Comparison of ENCODE assay signal across 21 cellular contexts in the genomic region with DNA sequence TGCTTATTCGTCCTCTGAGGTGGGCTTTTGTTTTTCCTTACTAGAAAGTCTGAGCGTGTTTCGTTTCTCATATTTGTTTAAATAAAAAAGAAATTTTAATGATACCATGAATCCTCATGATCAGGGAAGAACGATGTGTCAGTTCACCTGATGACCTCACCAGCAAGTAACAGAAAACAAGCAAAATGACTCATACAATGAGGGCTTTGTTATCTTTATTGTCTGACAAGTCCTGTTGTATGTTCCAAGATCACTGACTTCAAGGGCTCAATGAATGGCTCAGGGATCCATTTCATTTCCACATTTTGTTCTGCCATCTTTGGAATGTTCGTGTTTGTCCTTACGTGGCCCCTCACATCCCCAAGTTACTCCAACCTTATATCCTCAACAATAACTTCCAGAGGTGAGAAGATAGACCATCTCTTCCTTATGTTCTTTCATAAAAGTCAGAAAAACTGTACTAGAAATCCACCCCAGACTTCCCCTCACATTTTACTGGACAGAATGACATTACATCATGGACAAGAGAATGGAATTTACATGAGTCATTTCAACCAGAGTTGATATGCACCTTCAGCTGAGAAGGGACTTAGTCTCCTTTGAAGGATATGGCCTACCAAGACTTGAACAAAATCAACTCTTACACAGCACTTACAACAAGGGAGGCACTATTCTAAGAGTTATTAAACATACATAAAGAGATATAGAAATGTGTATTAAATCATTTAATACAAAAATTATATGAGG.
DNase-seq lines count a peak whose midpoint lies in the region; ATAC-seq and TF ChIP-seq lines count a peak whose summit lies in the region.
"Had no signal": no experiment of that assay in that cellular context is flagged by ENCODE, and none has a peak within 500 bp of the region (broad histone marks: within the 10 kb centered on the region; RNA-seq: fewer than 3 reads in every experiment).

No MANE protein-coding gene starts in this region.

- H3K9ac ChIP-seq in mammary epithelial cell (ENCODE audit: insufficient read depth, low read length): no peak overlapping the region

- no peaks in the 10 kb centered on the region for H3K9me3 Mint-ChIP-seq in glutamatergic neuron (ENCODE audit: unreplicated experiment)
- H3K9me3 Mint-ChIP-seq: activated T-helper 2 cell treated with anti-CD3 and anti-CD28 coated beads, Interferon-gamma antibody, Interleukin-2, Interleukin-4, amounts not matched to agents 10 μg/mL and 5 μg/mL and 100 μg/mL, durations not matched to agents 14 hours and 24 hours and 36 hours had no signal

- DNase-seq in Caki2 (ENCODE audit: low read depth): peak; percentile 33
- peak; percentile 20 for DNase-seq in LHCN-M2 (ENCODE audit: low read depth)
- DNase-seq in mammary epithelial cell: peak; percentile 80
- peak; percentile 36 for DNase-seq in kidney glomerular epithelial cell (lab: John Stamatoyannopoulos, UW)
- DNase-seq in Right ventricle myocardium superior: no peak
- no peak for DNase-seq in glutamatergic neuron
- no peak for DNase-seq in upper lobe of right lung
- DNase-seq: activated CD4-positive, CD25-positive, alpha-beta regulatory T cell; cortex of kidney; erythroblast; hippocampal formation; left ventricle myocardium superior; MG63; NCI-H2029 treated with DMSO at 0.1 percent for 48 hours; NCI-H774; spleen; stimulated activated naive B cell treated with anti-CD40 and anti-IgM and Interleukin-4, amounts not matched to agents 10 μg/mL and 1 μg/mL and 100 μg/mL, for 72 hours; T-helper 17 cell had no signal

- 44% methylated on average over 6 of the region's 6 CpGs for WGBS in mammary epithelial cell (ENCODE audit: low coverage, missing lambda C conversion rate)

- H3K4me1 ChIP-seq in mammary epithelial cell (ENCODE audit: insufficient read depth, low read length) (peaks cover 8% of the 10 kb centered on the region), upper lobe of right lung (no peaks in the 10 kb centered on the region)
- H3K4me1 ChIP-seq: spleen had no signal

- H3K79me2 ChIP-seq in mammary epithelial cell (ENCODE audit: insufficient read depth, low read length): no peaks in the 10 kb centered on the region

- CTCF ChIA-PET in mammary epithelial cell (lab: Charles Lee; ENCODE audit: low non-redundant PET): no interaction called here

- H3K4me1 Mint-ChIP-seq in glutamatergic neuron (ENCODE audit: low read depth, unreplicated experiment): peaks cover 3% of the 10 kb centered on the region
- H3K4me1 Mint-ChIP-seq: stimulated activated naive B cell treated with anti-CD40 and anti-IgM and Interleukin-4, amounts not matched to agents 10 μg/mL and 1 μg/mL and 100 μg/mL, for 72 hours; T-helper 17 cell had no signal

- in situ Hi-C loops in Caki2 (cut with HindIII; ENCODE audit: low pct_unique_long_range_greater_than_20kb, low sequenced_read_pairs) (no loop called here), mammary epithelial cell (cut with MboI; ENCODE audit: low sequenced_read_pairs in 2 of 2) (no loop called here)

- no peak overlapping the region for H3K27ac Mint-ChIP-seq in glutamatergic neuron (ENCODE audit: unreplicated experiment)
- H3K27ac Mint-ChIP-seq: activated T-helper 2 cell treated with anti-CD3 and anti-CD28 coated beads, Interferon-gamma antibody, Interleukin-2, Interleukin-4, amounts not matched to agents 10 μg/mL and 5 μg/mL and 100 μg/mL, durations not matched to agents 14 hours and 24 hours and 36 hours; stimulated activated naive B cell treated with anti-CD40 and anti-IgM and Interleukin-4, amounts not matched to agents 10 μg/mL and 1 μg/mL and 100 μg/mL, for 72 hours; T-helper 17 cell had no signal

- no peak overlapping the region for H3K4me3 ChIP-seq in mammary epithelial cell (replicated peaks in 1 of 3; ENCODE audit: insufficient read depth in 1 of 3, low read depth in 2 of 3, low read length in 3 of 3)
- no peak overlapping the region for H3K4me3 ChIP-seq in upper lobe of right lung
- H3K4me3 ChIP-seq: MG63, spleen, tibial nerve had no signal

- peak overlapping the region; percentile 2 for H3K27ac ChIP-seq in mammary epithelial cell (ENCODE audit: insufficient read depth, low read depth, low read length)
- no peak overlapping the region for H3K27ac ChIP-seq in upper lobe of right lung
- H3K27ac ChIP-seq: spleen, tibial nerve had no signal

- H4K20me1 ChIP-seq in mammary epithelial cell (ENCODE audit: insufficient read depth, low read length): no peaks in the 10 kb centered on the region

- H3K4me3 Mint-ChIP-seq in glutamatergic neuron (ENCODE audit: unreplicated experiment): no peak overlapping the region
- H3K4me3 Mint-ChIP-seq: stimulated activated naive B cell treated with anti-CD40 and anti-IgM and Interleukin-4, amounts not matched to agents 10 μg/mL and 1 μg/mL and 100 μg/mL, for 72 hours; T-helper 17 cell had no signal

- intact Hi-C loops in mammary epithelial cell (cut with micrococcal nuclease) (no loop called here), Right ventricle myocardium superior (cut with DNase I) (no loop called here), upper lobe of right lung (cut with DNase I) (no loop called here)

- peaks cover 2% of the 10 kb centered on the region for H3K27me3 Mint-ChIP-seq in glutamatergic neuron (ENCODE audit: unreplicated experiment)
- H3K27me3 Mint-ChIP-seq: stimulated activated naive B cell treated with anti-CD40 and anti-IgM and Interleukin-4, amounts not matched to agents 10 μg/mL and 1 μg/mL and 100 μg/mL, for 72 hours; T-helper 17 cell had no signal

- H3K27me3 ChIP-seq in mammary epithelial cell (ENCODE audit: insufficient read depth, low read length) (no peaks in the 10 kb centered on the region), upper lobe of right lung (no peaks in the 10 kb centered on the region)
- H3K27me3 ChIP-seq: MG63, spleen, tibial nerve had no signal

- H3K4me2 ChIP-seq in mammary epithelial cell (ENCODE audit: insufficient read depth, low read depth, low read length): no peak overlapping the region

- H3K9me3 ChIP-seq in mammary epithelial cell (replicated peaks; ENCODE audit: insufficient read depth, low read length) (no peaks in the 10 kb centered on the region), upper lobe of right lung (no peaks in the 10 kb centered on the region)
- H3K9me3 ChIP-seq: MG63, spleen, tibial nerve had no signal

- no TSS peak for BruUV-seq in mammary epithelial cell (replicated peaks; lab: Mats Ljungman, UMichigan)

- no peak for TF ChIP-seq CTCF in mammary epithelial cell (conservative IDR thresholded peaks at IDR 0.05 in 1 of 2, IDR thresholded peaks at IDR 0.05 in 1 of 2; ENCODE audit: extremely low read depth in 1 of 2, insufficient read depth in 1 of 2, low read depth in 1 of 2, low read length in 2 of 2)
- no peak for TF ChIP-seq CTCF in glutamatergic neuron (IDR thresholded peaks at IDR 0.05; ENCODE audit: partially characterized antibody, unreplicated experiment)
- TF ChIP-seq CTCF in upper lobe of right lung (IDR thresholded peaks at IDR 0.05): no peak

- no peaks in the 10 kb centered on the region for H3K36me3 Mint-ChIP-seq in glutamatergic neuron (ENCODE audit: unreplicated experiment)
- H3K36me3 Mint-ChIP-seq: stimulated activated naive B cell treated with anti-CD40 and anti-IgM and Interleukin-4, amounts not matched to agents 10 μg/mL and 1 μg/mL and 100 μg/mL, for 72 hours had no signal

- dilution Hi-C loops in mammary epithelial cell (cut with HindIII; ENCODE audit: low sequenced_read_pairs): no loop called here

- no peak for ATAC-seq in Right ventricle myocardium superior (ENCODE audit: poor library complexity)
- no peak for ATAC-seq in upper lobe of right lung
- no peak for ATAC-seq in HG03565 (IDR thresholded peaks at IDR 0.05; ENCODE audit: unreplicated experiment)
- ATAC-seq: left ventricle myocardium superior; stimulated activated naive B cell treated with anti-CD40 and anti-IgM and Interleukin-4, amounts not matched to agents 10 μg/mL and 1 μg/mL and 100 μg/mL, for 72 hours; T-helper 17 cell had no signal

- no peaks in the 10 kb centered on the region for H3K36me3 ChIP-seq in mammary epithelial cell (ENCODE audit: insufficient read depth, low read length)
- H3K36me3 ChIP-seq in upper lobe of right lung: no peaks in the 10 kb centered on the region
- H3K36me3 ChIP-seq: MG63, spleen, tibial nerve had no signal

- peak overlapping the region; percentile 6 for H2AFZ ChIP-seq in mammary epithelial cell (ENCODE audit: low read depth, low read length)

Comparison
In these comparisons a context has a peak if more than half of its experiments do, and no peak if none do; other contexts are left out.
1. DNase-seq: peak in Caki2 (single experiment), LHCN-M2 (single experiment), mammary epithelial cell (single experiment) and kidney glomerular epithelial cell (single experiment); none in Right ventricle myocardium superior (single experiment), glutamatergic neuron (single experiment) and upper lobe of right lung (single experiment).